33 cellular contexts compared by ENCODE assay signal in genomic region chr11:10996678-10997077, GRCh38.
"Had no signal": no experiment of that assay in that cellular context is flagged by ENCODE, and none has a peak within 500 bp of the region (broad histone marks: within the 10 kb centered on the region; RNA-seq: fewer than 3 reads in every experiment).

No MANE protein-coding gene starts in this region.

- H3K36me3 ChIP-seq: adrenal gland, ascending aorta, brain microvascular endothelial cell, breast epithelium, cardiac muscle cell had no signal

- FAIRE-seq: astrocyte, bronchial epithelial cell had no signal

- H3K27ac ChIP-seq: adrenal gland, ascending aorta, body of pancreas, brain microvascular endothelial cell, breast epithelium, cardiac muscle cell had no signal

- H3K4me3 ChIP-seq: adrenal gland, ascending aorta, body of pancreas, breast epithelium, cardiac muscle cell had no signal

- ATAC-seq: activated naive CD4-positive, alpha-beta T cell treated with anti-CD3 and anti-CD28 coated beads, Interleukin-2, amount 50 U/mL, for 72 hours; activated naive CD8-positive, alpha-beta T cell treated with anti-CD3 and anti-CD28 coated beads, Interleukin-2, amount 50 U/mL, for 24 hours; activated T-cell treated with anti-CD3 and anti-CD28 coated beads, Interleukin-2, amount 50 U/mL, for 4 hours; activated T-cell treated with anti-CD3 and anti-CD28 coated beads, Interleukin-2, amount 50 U/mL, for 72 hours; activated T-helper 17 cell treated with anti-CD3 and anti-CD28 coated beads, Interleukin-2, amount 50 U/mL, for 72 hours; body of pancreas had no signal

- H3K4me1 ChIP-seq: adrenal gland, ascending aorta, body of pancreas, breast epithelium had no signal

- H3K9me3 ChIP-seq: adrenal gland, ascending aorta, body of pancreas had no signal

- DNase-seq: activated effector memory CD4-positive, alpha-beta T cell treated with anti-CD3 and anti-CD28 coated beads, Interleukin-2, amount 50 U/mL, for 16 hours; activated effector memory CD4-positive, alpha-beta T cell treated with Interleukin-2 at 50 U/mL for 16 hours; activated gamma-delta T cell; activated gamma-delta T cell treated with Interleukin-2 at 50 U/mL for 16 hours; activated naive CD4-positive, alpha-beta T cell; activated naive CD4-positive, alpha-beta T cell treated with anti-CD3 and anti-CD28 coated beads for 36 hours; activated naive CD4-positive, alpha-beta T cell treated with anti-CD3 and anti-CD28 coated beads, Interleukin-2, amount 10 ng/mL, durations not matched to agents 7 days and 5 days; activated naive CD4-positive, alpha-beta T cell treated with anti-CD3 and anti-CD28 coated beads, Interleukin-2, amount 50 U/mL, for 16 hours; activated naive CD4-positive, alpha-beta T cell treated with Interleukin-2 at 50 U/mL for 16 hours; activated naive CD8-positive, alpha-beta T cell treated with anti-CD3 and anti-CD28 coated beads for 36 hours; activated naive CD8-positive, alpha-beta T cell treated with anti-CD3 and anti-CD28 coated beads, Interleukin-2, amount 10 ng/mL, durations not matched to agents 7 days and 5 days; activated naive CD8-positive, alpha-beta T cell treated with anti-CD3 and anti-CD28 coated beads, Interleukin-2, amount 50 U/mL, for 24 hours; activated T-cell treated with anti-CD3 and anti-CD28 coated beads, Interleukin-2, amount 50 U/mL, for 24 hours; activated T-cell treated with anti-CD3 and anti-CD28 coated beads, Interleukin-2, amount 50 U/mL, for 4 hours; activated T-cell treated with anti-CD3 and anti-CD28 coated beads, Interleukin-2, amount 50 U/mL, for 48 hours; activated T-cell treated with anti-CD3 and anti-CD28 coated beads, Interleukin-2, amount 50 U/mL, for 72 hours; adrenal gland; amniotic stem cell; amygdala; anterior cingulate cortex; aorta; body of pancreas; brain microvascular endothelial cell; caudate nucleus; central memory CD4-positive, alpha-beta T cell; cerebellar nuclear complex had no signal

- H3K27me3 ChIP-seq: adrenal gland, ascending aorta, body of pancreas, brain microvascular endothelial cell, breast epithelium had no signal
